In genomic region chr11:13695886-13696285, GRCh38 we compare ENCODE assay signal across 26 cellular contexts.
"Had no signal": no experiment of that assay in that cellular context is flagged by ENCODE, and none has a peak within 500 bp of the region (broad histone marks: within the 10 kb centered on the region; RNA-seq: fewer than 3 reads in every experiment).

No MANE protein-coding gene starts in this region.

- H3K27ac Mint-ChIP-seq: memory B cell; mesothelial cell of epicardium; naive thymus-derived CD4-positive, alpha-beta T cell; nephron; neural progenitor cell; progenitor cell of endocrine pancreas had no signal

- H3K9me3 Mint-ChIP-seq: memory B cell; naive thymus-derived CD4-positive, alpha-beta T cell; nephron had no signal

- H3K4me3 ChIP-seq: coronary artery, gastrocnemius medialis, lung, neural progenitor cell, right lobe of liver, smooth muscle cell, stomach, thyroid gland, vagina had no signal

- H3K4me1 Mint-ChIP-seq: neural progenitor cell had no signal

- H3K27ac ChIP-seq: coronary artery, gastrocnemius medialis, neural progenitor cell, parathyroid adenoma, right lobe of liver, stomach, thyroid gland, vagina had no signal

- H3K9me3 ChIP-seq: gastrocnemius medialis, right lobe of liver, stomach, thyroid gland, vagina had no signal

- H2AFZ ChIP-seq: neural progenitor cell, parathyroid adenoma had no signal

- H3K4me2 ChIP-seq: neural progenitor cell, smooth muscle cell had no signal

- H3K4me1 ChIP-seq: parathyroid adenoma, right lobe of liver had no signal

- H3K27me3 Mint-ChIP-seq: memory B cell; naive thymus-derived CD4-positive, alpha-beta T cell; progenitor cell of endocrine pancreas had no signal

- H3K4me3 Mint-ChIP-seq: memory B cell; mesothelial cell of epicardium; naive thymus-derived CD4-positive, alpha-beta T cell; nephron; neural progenitor cell had no signal

- DNase-seq: dermis blood vessel endothelial cell; effector memory CD4-positive, alpha-beta T cell; foreskin fibroblast; gastrocnemius medialis; head of caudate nucleus; naive thymus-derived CD4-positive, alpha-beta T cell; right lobe of liver; stimulated activated CD4-positive, alpha-beta T cell treated with anti-CD3 and anti-CD28 coated beads, Interleukin-12 subunit alpha, Interleukin-12 subunit beta, amount 100 ng/mL, for 4 hours; stimulated activated CD4-positive, alpha-beta T cell treated with anti-CD3 and anti-CD28 coated beads, Interleukin-1b, Interleukin-23, amount 100 ng/mL, for 48 hours; stimulated activated CD4-positive, alpha-beta T cell treated with anti-CD3 and anti-CD28 coated beads, Interleukin-4, amount 100 ng/mL, for 1 hour; stimulated activated CD8-positive, alpha-beta memory T cell treated with anti-CD3 and anti-CD28 coated beads, Interleukin-4, amount 100 ng/mL, for 48 hours; stimulated activated naive CD4-positive, alpha-beta T cell treated with Interleukin-2 at 50 U/mL for 16 hours; stomach; thyroid gland; trophoblast cell had no signal

- H3K36me3 ChIP-seq: neural progenitor cell, right lobe of liver, thyroid gland had no signal

- H3K27me3 ChIP-seq: gastrocnemius medialis, neural progenitor cell, right lobe of liver, stomach, thyroid gland, vagina had no signal

- H3K9ac ChIP-seq: neural progenitor cell, parathyroid adenoma had no signal

- ATAC-seq: gastrocnemius medialis; left lobe of liver; naive thymus-derived CD4-positive, alpha-beta T cell; right lobe of liver had no signal
